Comparison of ENCODE assay signal across 9 cellular contexts in genomic region chr1:183218039-183218618, GRCh38. TPM values are rescaled to one million over a fixed set of nuclear protein-coding genes. Genes with fewer than 3 reads are reported as not detected.
DNase-seq lines count a peak whose midpoint lies in the region; ATAC-seq and TF ChIP-seq lines count a peak whose summit lies in the region.
"Had no signal": no experiment of that assay in that cellular context is flagged by ENCODE, and none has a peak within 500 bp of the region (broad histone marks: within the 10 kb centered on the region; RNA-seq: fewer than 3 reads in every experiment).

No MANE protein-coding gene starts in this region.

- H3K4me3 ChIP-seq in mammary epithelial cell (replicated peaks in 1 of 3; ENCODE audit: insufficient read depth in 1 of 3, low read depth in 2 of 3, low read length in 3 of 3): no peak overlapping the region
- H3K4me3 ChIP-seq in mucosa of descending colon: no peak overlapping the region

- H3K27me3 Mint-ChIP-seq in MCF 10A (ENCODE audit: insufficient read depth, unreplicated experiment): no peaks in the 10 kb centered on the region
- peaks cover 5% of the 10 kb centered on the region for H3K27me3 Mint-ChIP-seq in activated T-helper 17 cell treated with anti-CD3 and anti-CD28 coated beads, Interleukin-2, amount 50 U/mL, for 72 hours

- H4K20me1 ChIP-seq in mammary epithelial cell (ENCODE audit: insufficient read depth, low read length): no peaks in the 10 kb centered on the region

- no peak overlapping the region for H3K9ac ChIP-seq in mammary epithelial cell (ENCODE audit: insufficient read depth, low read length)

- H3K79me2 ChIP-seq in mammary epithelial cell (ENCODE audit: insufficient read depth, low read length): peaks cover 58% of the 10 kb centered on the region

- CTCF ChIA-PET in MCF 10A (lab: Yijun Ruan, JAX): interaction anchor here (1.7 to 4.9 kb wide), 3 partner anchors 11 to 100 kb away, joined by 5 to 33 read pairs (median 6); no protein-coding TSS in a partner anchor
- CTCF ChIA-PET in mammary epithelial cell (lab: Charles Lee; ENCODE audit: low non-redundant PET): no interaction called here

- POLR2A ChIA-PET in MCF 10A (lab: Yijun Ruan, JAX): interaction anchor here (1.3 to 1.6 kb wide), 2 partner anchors 10 to 50 kb away, joined by 4 read pairs; no protein-coding TSS in a partner anchor

- H3K27ac ChIP-seq in mammary epithelial cell (ENCODE audit: insufficient read depth, low read depth, low read length): no peak overlapping the region
- H3K27ac ChIP-seq: HL-60 had no signal

- dilution Hi-C loops in mammary epithelial cell (cut with HindIII; ENCODE audit: low sequenced_read_pairs): no loop called here

- ATAC-seq in activated T-helper 17 cell treated with anti-CD3 and anti-CD28 coated beads, Interleukin-2, amount 50 U/mL, for 72 hours (replicated peaks): no peak
- peak; percentile 22 for ATAC-seq in mucosa of descending colon
- ATAC-seq in HG03432 (IDR thresholded peaks at IDR 0.05; ENCODE audit: unreplicated experiment): no peak
- no peak for ATAC-seq in HG02970 (IDR thresholded peaks at IDR 0.05; ENCODE audit: low FRiP score, unreplicated experiment)

- H3K27ac Mint-ChIP-seq in MCF 10A (ENCODE audit: low read depth, unreplicated experiment): peak overlapping the region; percentile 57
- H3K27ac Mint-ChIP-seq in activated T-helper 17 cell treated with anti-CD3 and anti-CD28 coated beads, Interleukin-2, amount 50 U/mL, for 72 hours: peak overlapping the region; percentile 45

- peaks cover 68% of the 10 kb centered on the region for H3K36me3 Mint-ChIP-seq in MCF 10A (ENCODE audit: insufficient read depth, unreplicated experiment)
- no peaks in the 10 kb centered on the region for H3K36me3 Mint-ChIP-seq in activated T-helper 17 cell treated with anti-CD3 and anti-CD28 coated beads, Interleukin-2, amount 50 U/mL, for 72 hours (ENCODE audit: low read depth)

- peaks cover 23% of the 10 kb centered on the region for H3K4me1 Mint-ChIP-seq in MCF 10A (ENCODE audit: insufficient read depth, unreplicated experiment)
- H3K4me1 Mint-ChIP-seq in activated T-helper 17 cell treated with anti-CD3 and anti-CD28 coated beads, Interleukin-2, amount 50 U/mL, for 72 hours: no peaks in the 10 kb centered on the region

- H2AFZ ChIP-seq in mammary epithelial cell (ENCODE audit: low read depth, low read length): no peak overlapping the region

- in situ Hi-C loops in mammary epithelial cell (cut with MboI; ENCODE audit: low sequenced_read_pairs in 2 of 2): loop anchor here in 1 of 2 donors (10.0 kb wide), 1 partner anchor 363 kb away; no protein-coding TSS in a partner anchor

- H3K27me3 ChIP-seq in mammary epithelial cell (ENCODE audit: insufficient read depth, low read length): no peaks in the 10 kb centered on the region

- H3K4me1 ChIP-seq in mammary epithelial cell (ENCODE audit: insufficient read depth, low read length) (peaks cover 3% of the 10 kb centered on the region), mucosa of descending colon (ENCODE audit: low read depth) (no peaks in the 10 kb centered on the region)

- DNase-seq in MCF 10A (ENCODE audit: unreplicated experiment) (no peak), mammary epithelial cell (no peak), mucosa of descending colon (peak in 1 of 3 donors; percentile 30), DMS53 treated with DMSO at 0.1 percent for 48 hours (lab: John Stamatoyannopoulos, UW; ENCODE audit: unreplicated experiment) (no peak), ureter (ENCODE audit: low spot score) (no peak)

- no peaks in the 10 kb centered on the region for H3K9me3 Mint-ChIP-seq in MCF 10A (ENCODE audit: unreplicated experiment)
- H3K9me3 Mint-ChIP-seq in activated T-helper 17 cell treated with anti-CD3 and anti-CD28 coated beads, Interleukin-2, amount 50 U/mL, for 72 hours: no peaks in the 10 kb centered on the region

- H3K9me3 ChIP-seq in mammary epithelial cell (replicated peaks; ENCODE audit: insufficient read depth, low read length) (no peaks in the 10 kb centered on the region), mucosa of descending colon (no peaks in the 10 kb centered on the region)

- H3K36me3 ChIP-seq in mammary epithelial cell (ENCODE audit: insufficient read depth, low read length) (peaks cover 90% of the 10 kb centered on the region), mucosa of descending colon (ENCODE audit: low read depth) (no peaks in the 10 kb centered on the region)

- H3K4me3 Mint-ChIP-seq in MCF 10A (ENCODE audit: unreplicated experiment): no peak overlapping the region
- no peak overlapping the region for H3K4me3 Mint-ChIP-seq in activated T-helper 17 cell treated with anti-CD3 and anti-CD28 coated beads, Interleukin-2, amount 50 U/mL, for 72 hours

- BruUV-seq in MCF 10A (replicated peaks; lab: Mats Ljungman, UMichigan) (no TSS peak), mammary epithelial cell (replicated peaks; lab: Mats Ljungman, UMichigan) (no TSS peak)

- no peak for TF ChIP-seq CTCF in MCF 10A (IDR thresholded peaks at IDR 0.05; ENCODE audit: unreplicated experiment)
- no peak for TF ChIP-seq CTCF in mammary epithelial cell (conservative IDR thresholded peaks at IDR 0.05 in 1 of 2, IDR thresholded peaks at IDR 0.05 in 1 of 2; ENCODE audit: extremely low read depth in 1 of 2, insufficient read depth in 1 of 2, low read depth in 1 of 2, low read length in 2 of 2)
- TF ChIP-seq CTCF in mucosa of descending colon (IDR thresholded peaks at IDR 0.05): no peak

- 75% methylated on average over 13 of the region's 14 CpGs for WGBS in mammary epithelial cell (ENCODE audit: low coverage, missing lambda C conversion rate)

- intact Hi-C loops in MCF 10A (cut with micrococcal nuclease): no loop called here
- intact Hi-C loops in mammary epithelial cell (cut with micrococcal nuclease): no loop called here
- intact Hi-C loops in mucosa of descending colon (cut with DNase I, micrococcal nuclease): no loop called here

- no peak overlapping the region for H3K4me2 ChIP-seq in mammary epithelial cell (ENCODE audit: insufficient read depth, low read depth, low read length)

RNA-seq across cellular contexts. Expression of gene LAMC2, which starts 32.1 kb away (rescaled TPM):
- total RNA-seq in MCF 10A (2022): 751 and 884 TPM in 2 replicates
- 1,000 to 10,000 TPM; 1,201 to 2,277 TPM for total RNA-seq in mammary epithelial cell
- polyA plus RNA-seq in mammary epithelial cell: 1,668 TPM
- 2,109 TPM for polyA minus RNA-seq in mammary epithelial cell
- total RNA-seq in activated T-helper 17 cell treated with anti-CD3 and anti-CD28 coated beads, Interleukin-2, amount 50 U/mL, for 72 hours: under 1 TPM; 0.04 to 0.05 TPM
- 10 to 100 TPM; 16.3 to 36.9 (median 31.0) TPM for total RNA-seq in mucosa of descending colon
- total RNA-seq in ureter: 14.5 TPM

Comparison
In these comparisons a context has a peak if more than half of its experiments do, and no peak if none do; other contexts are left out.
1. RNA of gene LAMC2, which starts 32.1 kb away (total RNA-seq): 1,201 to 2,277 TPM in mammary epithelial cell and 751 to 884 TPM in MCF 10A; 16.3 to 36.9 TPM in mucosa of descending colon, 14.5 TPM in ureter (single experiment) and 0.04 to 0.05 TPM in activated T-helper 17 cell treated with anti-CD3 and anti-CD28 coated beads, Interleukin-2, amount 50 U/mL, for 72 hours; every median in the first group is over 10 times any median in the second.